Comparison of ENCODE assay signal across 19 cellular contexts in genomic region chr10:110563132-110563531, GRCh38. TPM values are rescaled to one million over a fixed set of nuclear protein-coding genes. Genes with fewer than 3 reads are reported as not detected.
DNase-seq lines count a peak whose midpoint lies in the region; ATAC-seq, FAIRE-seq and TF ChIP-seq lines count a peak whose summit lies in the region.
"Had no signal": no experiment of that assay in that cellular context is flagged by ENCODE, and none has a peak within 500 bp of the region (broad histone marks: within the 10 kb centered on the region; RNA-seq: fewer than 3 reads in every experiment).

No MANE protein-coding gene starts in this region.

- H3K4me1 Mint-ChIP-seq in HFFc6 (ENCODE audit: low read depth): peaks cover 28% of the 10 kb centered on the region

- 0% methylated on average over 2 of the region's 8 CpGs for WGBS in K562 (ENCODE audit: insufficient coverage, low coverage, missing lambda C conversion rate)

- peak overlapping the region in 1 of 2 experiments; percentile 78; a peak in 1 of 4 replicates for H3K9ac ChIP-seq in K562 (ENCODE audit: insufficient read depth in 1 of 2, low read depth in 2 of 2, low read length in 2 of 2)

- no peaks in the 10 kb centered on the region for H3K36me3 ChIP-seq in K562 (ENCODE audit: control insufficient read depth, insufficient read depth, low read length)

- no peak overlapping the region for H3K27ac ChIP-seq in K562 (ENCODE audit: extremely low read depth, low read depth, low read length)

- no peak for ATAC-seq in K562
- ATAC-seq: HCT116, HepG2 had no signal

- peaks cover 1% of the 10 kb centered on the region; the same call in 1 of the 2 replicates for H3K27me3 Mint-ChIP-seq in HFFc6 (ENCODE audit: insufficient read depth)

- peaks cover 8% of the 10 kb centered on the region for H3K79me2 ChIP-seq in K562 (ENCODE audit: control insufficient read depth, insufficient read depth, low read length)

- peak; percentile 19 for DNase-seq in activated CD4-positive, alpha-beta T cell treated with anti-CD3 and anti-CD28 coated beads for 48 hours
- DNase-seq in activated CD4-positive, alpha-beta T cell treated with anti-CD3 and anti-CD28 coated beads for 4 hours: no peak
- DNase-seq in EH (ENCODE audit: low read depth): peak; percentile 25
- peak; percentile 6 for DNase-seq in HFFc6
- peak in 1 of 4 experiments; percentile 24 for DNase-seq in K562 (ENCODE audit: extremely low read depth in 1 of 4, low spot score in 3 of 4)
- no peak for DNase-seq in ACHN
- DNase-seq in NOMO-1 treated with DMSO at 0.1 percent for 48 hours (lab: John Stamatoyannopoulos, UW; ENCODE audit: unreplicated experiment): no peak
- no peak for DNase-seq in NCI-H526 (lab: John Stamatoyannopoulos, UW)
- DNase-seq: AML-193; CD4-positive, alpha-beta memory T cell; DMS153; DMS79; GF-D8; GOT3; H7 had no signal

- intact Hi-C loops in K562 (cut with micrococcal nuclease): no loop called here

- H3K4me1 ChIP-seq in K562 (replicated peaks in 1 of 2; ENCODE audit: control insufficient read depth in 2 of 2, insufficient read depth in 2 of 2, low read length in 2 of 2): peaks cover 13 to 15% of the 10 kb centered on the region in 2 experiments; a peak in 4 of 5 replicates

- no peak for TF ChIP-seq EP300 in K562 (IDR thresholded peaks at IDR 0.05; ENCODE audit: low read length)

- peak overlapping the region; percentile 8; the same call in 1 of the 2 replicates for H3K4me2 ChIP-seq in K562 (ENCODE audit: insufficient read depth, low read length)

- CTCF ChIA-PET in K562 (lab: Yijun Ruan, JAX; ENCODE audit: low intra/inter-chr PET ratio): no interaction called here

- H3K9me3 ChIP-seq in K562 (replicated peaks; ENCODE audit: control insufficient read depth, insufficient read depth, low read depth, low read length): no peaks in the 10 kb centered on the region

- TF ChIP-seq RAD21 in K562 (CRISPR knock-in tag; conservative IDR thresholded peaks at IDR 0.05 in 1 of 2, IDR thresholded peaks at IDR 0.05 in 1 of 2): no peak

- no peak for FAIRE-seq in K562 (lab: Jason Lieb, UNC)
- FAIRE-seq: HepG2 had no signal

- in situ Hi-C loops in K562 (cut with MboI): no loop called here
- in situ Hi-C loops in ACHN (cut with HindIII; ENCODE audit: low pct_ligation_motif_present, low pct_unique_long_range_greater_than_20kb, low sequenced_read_pairs): no loop called here

- no peaks in the 10 kb centered on the region for H4K20me1 ChIP-seq in K562 (replicated peaks; ENCODE audit: control insufficient read depth, insufficient read depth, low read length)

- no peak for TF ChIP-seq POLR2A in K562 (conservative IDR thresholded peaks at IDR 0.05)

- no TSS peak for BruUV-seq in K562 (replicated peaks; lab: Mats Ljungman, UMichigan)

- no peaks in the 10 kb centered on the region for H3K27me3 ChIP-seq in K562 (ENCODE audit: control insufficient read depth in 2 of 2, insufficient read depth in 2 of 2, low read length in 2 of 2)

- POLR2A ChIA-PET in K562 (lab: Yijun Ruan, JAX): interaction anchor here (0.6 to 1.1 kb wide), 2 partner anchors 169 to 178 kb away, joined by 3 read pairs; no protein-coding TSS in a partner anchor

- TF ChIP-seq CTCF in HFFc6 (IDR thresholded peaks at IDR 0.05) (no peak), K562 (IDR thresholded peaks at IDR 0.05 in 2 of 3, conservative IDR thresholded peaks at IDR 0.05 in 1 of 3; ENCODE audit: insufficient read depth in 2 of 3, low read depth in 1 of 3, low read length in 3 of 3) (no peak)

- H3K9me3 Mint-ChIP-seq in HFFc6: no peaks in the 10 kb centered on the region
- H3K9me3 Mint-ChIP-seq: CD4-positive, alpha-beta memory T cell; IgD-negative memory B cell had no signal

- H3K4me3 ChIP-seq in K562: no peak overlapping the region

- H2AFZ ChIP-seq in K562 (ENCODE audit: low read depth, low read length): peak overlapping the region; percentile 39; the same call in 1 of the 2 replicates

- H3K36me3 Mint-ChIP-seq in HFFc6 (ENCODE audit: low read depth): no peaks in the 10 kb centered on the region
- H3K36me3 Mint-ChIP-seq: CD14-positive monocyte, IgD-negative memory B cell had no signal

- no peak overlapping the region for H3K27ac Mint-ChIP-seq in HFFc6
- H3K27ac Mint-ChIP-seq: CD14-positive monocyte; CD4-positive, alpha-beta memory T cell; IgD-negative memory B cell had no signal

- H3K4me3 Mint-ChIP-seq in HFFc6: no peak overlapping the region
- H3K4me3 Mint-ChIP-seq: CD14-positive monocyte; CD4-positive, alpha-beta memory T cell had no signal

- no peaks in the 10 kb centered on the region for H3K9me1 ChIP-seq in K562 (ENCODE audit: control insufficient read depth, insufficient read depth, low read length)

TF ChIP-seq in K562, 482 proteins besides CTCF, POLR2A, EP300 and RAD21:
- TF ChIP-seq, protein P1, sequence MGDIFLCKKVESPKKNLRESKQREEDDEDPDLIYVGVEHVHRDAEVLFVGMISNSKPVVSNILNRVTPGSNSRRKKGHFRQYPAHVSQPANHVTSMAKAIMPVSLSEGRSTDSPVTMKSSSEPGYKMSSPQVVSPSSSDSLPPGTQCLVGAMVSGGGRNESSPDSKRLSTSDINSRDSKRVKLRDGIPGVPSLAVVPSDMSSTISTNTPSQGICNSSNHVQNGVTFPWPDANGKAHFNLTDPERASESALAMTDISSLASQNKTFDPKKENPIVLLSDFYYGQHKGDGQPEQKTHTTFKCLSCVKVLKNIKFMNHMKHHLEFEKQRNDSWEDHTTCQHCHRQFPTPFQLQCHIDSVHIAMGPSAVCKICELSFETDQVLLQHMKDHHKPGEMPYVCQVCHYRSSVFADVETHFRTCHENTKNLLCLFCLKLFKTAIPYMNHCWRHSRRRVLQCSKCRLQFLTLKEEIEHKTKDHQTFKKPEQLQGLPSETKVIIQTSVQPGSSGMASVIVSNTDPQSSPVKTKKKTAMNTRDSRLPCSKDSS (IDR thresholded peaks at IDR 0.05; ENCODE audit: low read depth, partially characterized antibody): no peak
- TF ChIP-seq FOSL1 (tag; conservative IDR thresholded peaks at IDR 0.05) (peak; percentile 63), DPF2 (IDR thresholded peaks at IDR 0.05) (peak; percentile 33; the same call in 1 of the 2 replicates), ARID1B (IDR thresholded peaks at IDR 0.05) (peak; percentile 28; the same call in 1 of the 2 replicates), BACH1 (tag; IDR thresholded peaks at IDR 0.05) (no peak), SMAD4 (CRISPR knock-in tag; conservative IDR thresholded peaks at IDR 0.05) (0 out of 2 replicates have a peak, but pooled peaks have one; percentile 6), HIVEP1 (CRISPR knock-in tag; IDR thresholded peaks at IDR 0.05) (no peak), ZBTB17 (CRISPR knock-in tag; IDR thresholded peaks at IDR 0.05) (no peak), ZNF124 (CRISPR knock-in tag; IDR thresholded peaks at IDR 0.05) (no peak)

RNA-seq across cellular contexts. Expression of gene SMC3, which starts 4.4 kb away (rescaled TPM):
- total RNA-seq in HFFc6 (2021; fragmentation: NEBNext Ultra II Directional; extraction: Animal tissue kit (Norgen Biotek cat#: 25700)): 10 to 100 TPM; 26.0 to 40.5 (median 38.0) TPM
- 3.4 and 23.8 TPM in 2 replicates for total RNA-seq in K562 (2011; cell fraction: chromatin; rRNA removed; ENCODE audit: low replicate concordance)
- 2.0 and 2.6 TPM in 2 replicates for total RNA-seq in K562 (2011; cell fraction: nucleolus; rRNA removed)
- total RNA-seq in K562 (2011; cell fraction: nucleoplasm; rRNA removed): 6.0 and 6.1 TPM in 2 replicates
- total RNA-seq in K562 (2014; rRNA removed) (25.7 and 32.0 TPM in 2 replicates), K562 (2014; rRNA removed; fragmentation: Illumina TruSeq; extraction: Trizol) (60.9 and 72.4 TPM in 2 replicates), K562 (2015; rRNA removed; fragmentation: Illumina TruSeq; extraction: Trizol) (57.2 and 61.5 TPM in 2 replicates), K562 (2021) (35.1 and 42.0 TPM in 2 replicates)
- polyA plus RNA-seq in K562 (2011; rRNA removed) (16.2 and 21.4 TPM in 2 replicates), K562 (2014; fragmentation: Illumina TruSeq; extraction: Trizol) (52.7 and 62.6 TPM in 2 replicates), K562 (2014; fragmentation: Nextera tagmentation; extraction: Ambion mirVana) (10 to 100 TPM; 21.3 to 24.5 TPM), K562 (2014; rRNA removed) (31.6 and 39.3 TPM in 2 replicates)
- polyA plus RNA-seq in K562 (2011; cell fraction: cytosol; rRNA removed): 2.8 and 6.6 TPM in 2 replicates
- polyA plus RNA-seq in K562 (2011; cell fraction: nucleus; rRNA removed): 5.5 and 7.9 TPM in 2 replicates
- 31.6 and 34.7 TPM in 2 replicates for polyA plus RNA-seq in K562 (2012)
- 25.1 and 30.5 TPM in 2 replicates for polyA minus RNA-seq in K562 (2011; rRNA and poly(A)+ RNA removed)
- 13.5 and 14.9 TPM in 2 replicates for polyA minus RNA-seq in K562 (2011; cell fraction: cytosol; rRNA and poly(A)+ RNA removed)
- 4.4 and 10.4 TPM in 2 replicates for polyA minus RNA-seq in K562 (2011; cell fraction: nucleus; rRNA and poly(A)+ RNA removed)

Comparison
In these comparisons a context has a peak if more than half of its experiments do, and no peak if none do; other contexts are left out.
1. DNase-seq: peak in activated CD4-positive, alpha-beta T cell treated with anti-CD3 and anti-CD28 coated beads for 48 hours (single experiment), EH (single experiment) and HFFc6 (single experiment); none in activated CD4-positive, alpha-beta T cell treated with anti-CD3 and anti-CD28 coated beads for 4 hours (0 of 2), ACHN (single experiment), NOMO-1 treated with DMSO at 0.1 percent for 48 hours (single experiment) and NCI-H526 (0 of 2).